23 cellular contexts compared by ENCODE assay signal in the genomic region with DNA sequence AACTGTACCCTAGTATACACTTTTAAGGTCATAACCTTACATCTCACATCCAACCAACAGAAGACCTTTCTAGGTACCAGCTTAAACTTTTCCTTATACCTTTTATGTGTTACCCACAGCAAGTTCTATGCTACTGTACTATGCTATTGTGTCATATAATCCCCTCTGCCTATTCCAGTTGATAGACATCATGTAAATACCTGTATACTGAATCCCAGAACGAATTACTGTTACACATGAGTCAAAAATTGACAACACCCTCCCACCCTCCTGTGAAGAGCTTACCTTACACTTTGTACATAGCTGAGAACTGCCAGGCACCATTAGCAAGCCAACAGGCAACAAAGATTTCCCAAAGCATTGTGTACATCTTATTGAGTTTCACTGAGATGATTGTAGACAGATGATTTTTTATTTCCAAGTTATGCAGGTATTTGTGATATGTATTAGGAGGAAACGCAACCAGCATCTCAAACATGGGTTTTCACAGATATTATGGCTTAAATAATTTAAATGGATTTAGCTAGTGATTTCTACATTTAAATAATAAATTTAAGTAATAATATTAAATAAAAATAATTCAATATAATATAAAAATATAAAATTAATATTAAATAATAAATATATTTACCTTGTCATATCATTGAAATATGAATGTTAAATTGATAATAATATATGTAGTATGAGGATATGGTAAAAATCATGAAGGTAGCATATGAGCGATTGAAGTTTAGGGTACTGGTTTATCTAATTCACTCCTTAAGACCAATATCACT. TPM values are rescaled to one million over a fixed set of nuclear protein-coding genes. Genes with fewer than 3 reads are reported as not detected.
A peak's percentile ranks its signal among the peaks of the same experiment; 100 is the strongest.
DNase-seq lines count a peak whose midpoint lies in the region; ATAC-seq, FAIRE-seq and TF ChIP-seq lines count a peak whose summit lies in the region.
"Had no signal": no experiment of that assay in that cellular context is flagged by ENCODE, and none has a peak within 500 bp of the region (broad histone marks: within the 10 kb centered on the region; RNA-seq: fewer than 3 reads in every experiment).

No MANE protein-coding gene starts in this region.

- H3K27me3 Mint-ChIP-seq in activated CD4-positive, alpha-beta T cell treated with anti-CD3 and anti-CD28 coated beads for 36 hours = no peaks in the 10 kb centered on the region
- H3K27me3 Mint-ChIP-seq in activated CD4-positive, alpha-beta T cell treated with anti-CD3 and anti-CD28 coated beads, Interleukin-2, amount 10 ng/mL, durations not matched to agents 7 days and 5 days = no peaks in the 10 kb centered on the region

- FAIRE-seq in TTC549 (lab: Jason Lieb, UNC) (peak; percentile 80), small intestine (lab: Jason Lieb, UNC) (peak; percentile 55)

- no peaks in the 10 kb centered on the region for H3K27me3 ChIP-seq in Karpas-422 (ENCODE audit: low read length)
- H3K27me3 ChIP-seq in small intestine (ENCODE audit: control insufficient read depth in 2 of 2, insufficient read depth in 2 of 2, low read length in 2 of 2) = no peaks in the 10 kb centered on the region
- no peaks in the 10 kb centered on the region for H3K27me3 ChIP-seq in hepatocyte

- DNase-seq in activated CD4-positive, alpha-beta T cell treated with anti-CD3 and anti-CD28 coated beads for 36 hours = no peak
- DNase-seq in activated CD4-positive, alpha-beta T cell treated with anti-CD3 and anti-CD28 coated beads, Interleukin-2, amount 10 ng/mL, durations not matched to agents 7 days and 5 days = no peak
- DNase-seq in Karpas-422 = no peak
- DNase-seq in small intestine = no peak
- DNase-seq in SIG-M5 treated with dmso at 0.1 percent for 504 hours (lab: John Stamatoyannopoulos, UW; ENCODE audit: unreplicated experiment) = no peak
- DNase-seq in hepatocyte (ENCODE audit: low spot score) = no peak
- DNase-seq: Calu3; DMS79 treated with DMSO at 0.1 percent for 48 hours; H9; KG1; MM.1S; NCI-H2029; NCI-H446; NCI-H524 treated with DMSO at 0.1 percent for 48 hours; NCI-H774; NK-92 treated with Interleukin-12 subunit alpha and Interleukin-12 subunit beta, amount 100 ng/mL, for 24 hours; SHP77 treated with DMSO at 0.1 percent for 48 hours had no signal

- no peak for TF ChIP-seq CTCF in hepatocyte (IDR thresholded peaks at IDR 0.05; ENCODE audit: poor library complexity)

- peak overlapping the region; percentile 4; the same call in 1 of the 2 replicates for H3K27ac ChIP-seq in Karpas-422 (ENCODE audit: low read length)
- H3K27ac ChIP-seq in small intestine (ENCODE audit: low read depth in 1 of 2, low read length in 1 of 2) = no peak overlapping the region
- H3K27ac ChIP-seq in hepatocyte = no peak overlapping the region
- H3K27ac ChIP-seq: 22Rv1, SK-N-MC had no signal

- H3K4me1 Mint-ChIP-seq in activated CD4-positive, alpha-beta T cell treated with anti-CD3 and anti-CD28 coated beads for 36 hours = peaks cover 34% of the 10 kb centered on the region
- peaks cover 8% of the 10 kb centered on the region for H3K4me1 Mint-ChIP-seq in activated CD4-positive, alpha-beta T cell treated with anti-CD3 and anti-CD28 coated beads, Interleukin-2, amount 10 ng/mL, durations not matched to agents 7 days and 5 days

- peak; percentile 63 for ATAC-seq in activated CD4-positive, alpha-beta T cell treated with anti-CD3 and anti-CD28 coated beads for 36 hours
- no peak for ATAC-seq in GM21825 (IDR thresholded peaks at IDR 0.05; ENCODE audit: unreplicated experiment)
- ATAC-seq: GM23338, Panc1 had no signal

- peaks cover 38% of the 10 kb centered on the region for H3K4me1 ChIP-seq in Karpas-422 (ENCODE audit: low read length)
- no peaks in the 10 kb centered on the region for H3K4me1 ChIP-seq in small intestine (ENCODE audit: control insufficient read depth in 2 of 2, insufficient read depth in 1 of 2, low read depth in 1 of 2, low read length in 1 of 2)
- peaks cover 8% of the 10 kb centered on the region for H3K4me1 ChIP-seq in hepatocyte (ENCODE audit: insufficient read depth)

- peaks cover 67% of the 10 kb centered on the region for H3K79me2 ChIP-seq in Karpas-422 (ENCODE audit: low read length)
- H3K79me2 ChIP-seq in hepatocyte = no peaks in the 10 kb centered on the region

- no peaks in the 10 kb centered on the region for H3K9me3 ChIP-seq in Karpas-422 (ENCODE audit: low read length)
- H3K9me3 ChIP-seq in small intestine (ENCODE audit: control insufficient read depth, low read depth) = no peaks in the 10 kb centered on the region
- H3K9me3 ChIP-seq in hepatocyte (ENCODE audit: low read depth) = no peaks in the 10 kb centered on the region

- no peaks in the 10 kb centered on the region for H3K9me3 Mint-ChIP-seq in activated CD4-positive, alpha-beta T cell treated with anti-CD3 and anti-CD28 coated beads for 36 hours (ENCODE audit: low read depth)
- peaks cover 4% of the 10 kb centered on the region for H3K9me3 Mint-ChIP-seq in activated CD4-positive, alpha-beta T cell treated with anti-CD3 and anti-CD28 coated beads, Interleukin-2, amount 10 ng/mL, durations not matched to agents 7 days and 5 days
- H3K9me3 Mint-ChIP-seq: GM23338, H9 had no signal

- no peaks in the 10 kb centered on the region for H3K36me3 Mint-ChIP-seq in activated CD4-positive, alpha-beta T cell treated with anti-CD3 and anti-CD28 coated beads for 36 hours (ENCODE audit: low read depth)
- no peaks in the 10 kb centered on the region for H3K36me3 Mint-ChIP-seq in activated CD4-positive, alpha-beta T cell treated with anti-CD3 and anti-CD28 coated beads, Interleukin-2, amount 10 ng/mL, durations not matched to agents 7 days and 5 days (ENCODE audit: low read depth)

- H2AFZ ChIP-seq in Karpas-422 (ENCODE audit: low read length) (no peak overlapping the region), hepatocyte (no peak overlapping the region)
- H2AFZ ChIP-seq: GM23338 had no signal

- intact Hi-C loops in activated CD4-positive, alpha-beta T cell treated with anti-CD3 and anti-CD28 coated beads for 36 hours (cut with DNase I, micrococcal nuclease) = no loop called here

- peak overlapping the region; percentile 76 for H3K4me3 ChIP-seq in Karpas-422 (ENCODE audit: low read length)
- H3K4me3 ChIP-seq in small intestine (ENCODE audit: low read depth in 1 of 2, low read length in 2 of 2) = no peak overlapping the region
- H3K4me3 ChIP-seq in hepatocyte = no peak overlapping the region
- H3K4me3 ChIP-seq: GM23338, SK-N-MC had no signal

- CTCF ChIA-PET in activated CD4-positive, alpha-beta T cell treated with anti-CD3 and anti-CD28 coated beads for 36 hours (lab: Charles Lee) = interaction anchor here (0.8 to 2.1 kb wide), 5 partner anchors 9 to 240 kb away, joined by 3 to 5 read pairs (median 4); no protein-coding TSS in a partner anchor
- CTCF ChIA-PET in activated CD4-positive, alpha-beta T cell treated with anti-CD3 and anti-CD28 coated beads, Interleukin-2, amount 10 ng/mL, durations not matched to agents 7 days and 5 days (lab: Charles Lee) = interaction anchor here (0.9 to 1.5 kb wide), 4 partner anchors 13 to 325 kb away, joined by 3 to 5 read pairs (median 3); no protein-coding TSS in a partner anchor

- 81 to 85% (median 85%) methylated on average over 3 of the region's 3 CpGs for WGBS in small intestine, 3 donors
- 80% methylated on average over 3 of the region's 3 CpGs for WGBS in hepatocyte (ENCODE audit: low lambda C conversion rate, missing lambda C conversion rate)

- H3K9ac ChIP-seq in Karpas-422 (ENCODE audit: low read length) = peak overlapping the region; percentile 31; the same call in 1 of the 2 replicates

- H3K27ac Mint-ChIP-seq in activated CD4-positive, alpha-beta T cell treated with anti-CD3 and anti-CD28 coated beads for 36 hours = no peak overlapping the region
- H3K27ac Mint-ChIP-seq in activated CD4-positive, alpha-beta T cell treated with anti-CD3 and anti-CD28 coated beads, Interleukin-2, amount 10 ng/mL, durations not matched to agents 7 days and 5 days = no peak overlapping the region
- H3K27ac Mint-ChIP-seq: GM23338, H9 had no signal

- H3K4me2 ChIP-seq in Karpas-422 (ENCODE audit: low read depth, low read length, poor library complexity, severe bottlenecking) (peak overlapping the region; percentile 80), hepatocyte (no peak overlapping the region)
- H3K4me2 ChIP-seq: GM23338 had no signal

- H3K9me2 ChIP-seq in Karpas-422 (replicated peaks; ENCODE audit: insufficient read depth, low read length) (no peaks in the 10 kb centered on the region), hepatocyte (replicated peaks; ENCODE audit: insufficient read depth) (no peaks in the 10 kb centered on the region)

- POLR2A ChIA-PET in activated CD4-positive, alpha-beta T cell treated with anti-CD3 and anti-CD28 coated beads for 36 hours (lab: Charles Lee) = interaction anchor here (0.8 to 1.9 kb wide), 2 partner anchors 17 to 26 kb away, joined by 4 to 5 read pairs; no protein-coding TSS in a partner anchor
- POLR2A ChIA-PET in activated CD4-positive, alpha-beta T cell treated with anti-CD3 and anti-CD28 coated beads, Interleukin-2, amount 10 ng/mL, durations not matched to agents 7 days and 5 days (lab: Charles Lee) = no interaction called here

- H3K4me3 Mint-ChIP-seq in activated CD4-positive, alpha-beta T cell treated with anti-CD3 and anti-CD28 coated beads for 36 hours = no peak overlapping the region
- no peak overlapping the region for H3K4me3 Mint-ChIP-seq in activated CD4-positive, alpha-beta T cell treated with anti-CD3 and anti-CD28 coated beads, Interleukin-2, amount 10 ng/mL, durations not matched to agents 7 days and 5 days
- H3K4me3 Mint-ChIP-seq: GM23338, H9 had no signal

- H3K36me3 ChIP-seq in Karpas-422 (ENCODE audit: insufficient read depth, low read length) (peaks cover 46% of the 10 kb centered on the region), small intestine (ENCODE audit: control insufficient read depth in 2 of 2, insufficient read depth in 2 of 2, low read length in 2 of 2) (no peaks in the 10 kb centered on the region), hepatocyte (replicated peaks; ENCODE audit: insufficient read depth, low read depth) (no peaks in the 10 kb centered on the region)

- H4K20me1 ChIP-seq in Karpas-422 (ENCODE audit: insufficient read depth, low read depth, low read length) (no peaks in the 10 kb centered on the region), hepatocyte (ENCODE audit: insufficient read depth, poor library complexity, severe bottlenecking) (no peaks in the 10 kb centered on the region)

RNA-seq across cellular contexts. Expression of a gene that starts 43.0 kb away (rescaled TPM):
- 100 to 1,000 TPM; 122 to 181 TPM for total RNA-seq in activated CD4-positive, alpha-beta T cell treated with anti-CD3 and anti-CD28 coated beads for 36 hours
- 100 to 1,000 TPM; 223 to 283 TPM for total RNA-seq in activated CD4-positive, alpha-beta T cell treated with anti-CD3 and anti-CD28 coated beads, Interleukin-2, amount 10 ng/mL, durations not matched to agents 7 days and 5 days
- total RNA-seq in Karpas-422 (2014; rRNA removed; shearing (Covaris generic); ENCODE audit: low replicate concordance) = 120 and 153 TPM in 2 replicates
- polyA plus RNA-seq in small intestine = 1 to 10 TPM in 2 of 3 donors, under 1 TPM in 1; 0.89 to 2.0 (median 1.4) TPM
- total RNA-seq in hepatocyte = 5.9 and 7.5 TPM in 2 replicates
- polyA plus RNA-seq in hepatocyte = 1.7 and 9.1 TPM in 2 replicates

Comparison
In these comparisons a context has a peak if more than half of its experiments do, and no peak if none do; other contexts are left out.
1. RNA of a gene that starts 43.0 kb away (total RNA-seq): 223 to 283 TPM in activated CD4-positive, alpha-beta T cell treated with anti-CD3 and anti-CD28 coated beads, Interleukin-2, amount 10 ng/mL, durations not matched to agents 7 days and 5 days, 122 to 181 TPM in activated CD4-positive, alpha-beta T cell treated with anti-CD3 and anti-CD28 coated beads for 36 hours and 120 to 153 TPM in Karpas-422; 5.9 to 7.5 TPM in hepatocyte; every median in the first group is over 10 times any median in the second.